20 cellular contexts compared by ENCODE assay signal in genomic region chr3:129257609-129258008, GRCh38.
"Had no signal": no experiment of that assay in that cellular context is flagged by ENCODE, and none has a peak within 500 bp of the region (broad histone marks: within the 10 kb centered on the region; RNA-seq: fewer than 3 reads in every experiment).

No MANE protein-coding gene starts in this region.

- H3K4me2 ChIP-seq: hepatocyte had no signal

- H3K27me3 ChIP-seq: cardiac muscle cell, foreskin keratinocyte, hepatocyte, stomach, testis had no signal

- H3K4me3 Mint-ChIP-seq: activated naive CD8-positive, alpha-beta T cell; endodermal cell; mesothelial cell of epicardium; nephron; type B pancreatic cell had no signal

- H3K4me1 Mint-ChIP-seq: endodermal cell, mesothelial cell of epicardium, nephron had no signal

- FAIRE-seq: colon, small intestine had no signal

- H3K27ac ChIP-seq: cardiac muscle cell, foreskin keratinocyte, hepatocyte, stomach, testis, VCaP had no signal

- H3K4me3 ChIP-seq: cardiac muscle cell, hepatocyte, stomach, testis had no signal

- DNase-seq: activated CD4-positive, alpha-beta T cell treated with anti-CD3 and anti-CD28 coated beads for 1 hour; activated CD4-positive, alpha-beta T cell treated with anti-CD3 and anti-CD28 coated beads, Interleukin-2, amount 50 U/mL, for 4 hours; amniotic stem cell; endodermal cell; foreskin keratinocyte; occipital lobe; small intestine; stimulated activated CD4-positive, alpha-beta T cell treated with anti-CD3 and anti-CD28 coated beads, Interleukin-4, amount 100 ng/mL, for 1 hour; stomach; T-helper 2 cell; testis had no signal

- H3K9me3 Mint-ChIP-seq: endodermal cell, mesothelial cell of epicardium, nephron, type B pancreatic cell had no signal

- H3K27me3 Mint-ChIP-seq: activated naive CD8-positive, alpha-beta T cell; progenitor cell of endocrine pancreas; type B pancreatic cell had no signal

- H3K27ac Mint-ChIP-seq: activated naive CD8-positive, alpha-beta T cell; endodermal cell; mesothelial cell of epicardium; nephron; progenitor cell of endocrine pancreas; type B pancreatic cell had no signal

- H3K4me1 ChIP-seq: foreskin keratinocyte, testis had no signal

- H2AFZ ChIP-seq: hepatocyte had no signal

- ATAC-seq: foreskin keratinocyte had no signal

- H3K9me3 ChIP-seq: stomach, testis had no signal
